ENCODE assay signal across 9 cellular contexts in the genomic region with DNA sequence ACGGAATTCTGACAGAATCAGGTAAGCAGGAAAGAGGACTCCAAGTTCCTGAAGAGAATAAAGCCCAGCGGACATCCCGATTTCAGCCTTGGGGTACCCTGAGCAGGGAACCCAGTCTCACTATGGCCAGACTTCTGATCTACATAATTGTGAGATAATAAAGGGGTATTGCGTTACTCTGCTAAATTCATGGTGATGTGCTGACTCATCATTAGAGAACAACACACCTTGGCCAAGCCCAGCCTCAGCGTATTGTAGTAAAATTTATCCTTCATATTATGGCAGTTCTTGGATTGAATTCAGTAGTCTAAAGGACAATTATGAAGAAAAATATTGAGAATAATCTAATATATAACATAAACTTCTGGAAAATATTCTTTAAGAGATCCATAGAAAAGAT.
"Had no signal": no experiment of that assay in that cellular context is flagged by ENCODE, and none has a peak within 500 bp of the region (broad histone marks: within the 10 kb centered on the region; RNA-seq: fewer than 3 reads in every experiment).

No MANE protein-coding gene starts in this region.

- DNase-seq: GOT3, HFFc6, Kasumi-1, KG1 had no signal

- H3K4me3 ChIP-seq: HAP-1 had no signal

- ATAC-seq: HCT116 had no signal

- FAIRE-seq: H54 had no signal

- H3K27ac ChIP-seq: HL-60 had no signal

- H3K27ac Mint-ChIP-seq: HFFc6, IgD-negative memory B cell had no signal

- H3K27me3 Mint-ChIP-seq: IgD-negative memory B cell had no signal

- H3K9me3 ChIP-seq: HAP-1 had no signal

- H3K4me1 Mint-ChIP-seq: IgD-negative memory B cell had no signal

- H3K4me1 ChIP-seq: HAP-1 had no signal

- H3K4me3 Mint-ChIP-seq: HFFc6, IgD-negative memory B cell had no signal

- H3K36me3 ChIP-seq: HAP-1 had no signal
